Comparison of ENCODE assay signal across 37 cellular contexts in genomic region chr2:130765464-130765863, GRCh38. TPM values are rescaled to one million over a fixed set of nuclear protein-coding genes. Genes with fewer than 3 reads are reported as not detected.
"Had no signal": no experiment of that assay in that cellular context is flagged by ENCODE, and none has a peak within 500 bp of the region (broad histone marks: within the 10 kb centered on the region; RNA-seq: fewer than 3 reads in every experiment).

No MANE protein-coding gene starts in this region.

- H3K27me3 ChIP-seq: adrenal gland, body of pancreas, MG63 had no signal

- H3K4me1 ChIP-seq: adrenal gland, breast epithelium had no signal

- H3K4me2 ChIP-seq: PC-9 had no signal

- H2AFZ ChIP-seq: PC-9 had no signal

- H3K27ac ChIP-seq: adrenal gland, body of pancreas, breast epithelium, PC-9, RWPE1, VCaP had no signal

- H3K9me3 ChIP-seq: adrenal gland, body of pancreas, breast epithelium, MG63 had no signal

- ATAC-seq: activated naive CD4-positive, alpha-beta T cell treated with anti-CD3 and anti-CD28 coated beads, Interleukin-2, amount 50 U/mL, for 72 hours; activated T-cell treated with anti-CD3 and anti-CD28 coated beads, Interleukin-2, amount 50 U/mL, for 4 hours; body of pancreas had no signal

- H3K4me3 ChIP-seq: adrenal gland, body of pancreas, breast epithelium, MG63, PC-9 had no signal

- DNase-seq: activated B cell treated with CpG ODN at 0.5 μM for 24 hours; activated CD4-positive, alpha-beta memory T cell treated with anti-CD3 and anti-CD28 coated beads for 36 hours; activated CD4-positive, alpha-beta T cell treated with anti-CD3 and anti-CD28 coated beads for 4 hours; activated CD4-positive, alpha-beta T cell treated with anti-CD3 and anti-CD28 coated beads, Interleukin-2, amount 50 U/mL, for 1 hour; activated CD4-positive, CD25-positive, alpha-beta regulatory T cell treated with anti-CD3 and anti-CD28 coated beads, Interleukin-2, amount 50 U/mL, for 72 hours; activated CD8-positive, alpha-beta memory T cell treated with anti-CD3 and anti-CD28 coated beads, Interleukin-2, amount 50 U/mL, for 4 hours; activated gamma-delta T cell treated with Interleukin-2 at 50 U/mL for 16 hours; activated naive CD4-positive, alpha-beta T cell treated with anti-CD3 and anti-CD28 coated beads for 36 hours; activated T-cell treated with anti-CD3 and anti-CD28 coated beads for 4 hours; activated T-cell treated with anti-CD3 and anti-CD28 coated beads, Interleukin-2, amount 50 U/mL, for 4 hours; body of pancreas; central memory CD4-positive, alpha-beta T cell; Kasumi-1; KG1; MG63; NCI-H1048; NCI-H1105 treated with DMSO at 0.1 percent for 48 hours; NCI-H1436; NCI-H1694; NCI-H1930; NCI-H510A; NCI-H526; NCI-H748 treated with DMSO at 0.1 percent for 48 hours; NK-92 treated with Interleukin-12 subunit alpha and Interleukin-12 subunit beta, amount 100 ng/mL, for 24 hours; PC-9; Right ventricle myocardium superior; SW 1271; T-helper 1 cell; T-helper 2 cell; T-helper 9 cell had no signal

- H3K36me3 ChIP-seq: adrenal gland, breast epithelium, MG63 had no signal

RNA-seq across cellular contexts. Expression of gene AMER3, which starts 10.1 kb away (rescaled TPM):
- total RNA-seq: activated B cell treated with CpG ODN at 0.5 μM for 24 hours; activated CD4-positive, alpha-beta memory T cell treated with anti-CD3 and anti-CD28 coated beads for 36 hours; activated naive CD4-positive, alpha-beta T cell treated with anti-CD3 and anti-CD28 coated beads for 36 hours; activated naive CD4-positive, alpha-beta T cell treated with anti-CD3 and anti-CD28 coated beads, Interleukin-2, amount 50 U/mL, for 72 hours; activated T-cell treated with anti-CD3 and anti-CD28 coated beads, Interleukin-2, amount 50 U/mL, for 4 hours; activated T-helper 1 cell treated with anti-CD3 and anti-CD28 coated beads, Interleukin-12 subunit alpha, Interleukin-12 subunit beta, Interleukin-2, Interleukin-4 antibody, amounts not matched to agents 30 ng/mL and 10 ng/mL and 1 ng/mL, durations not matched to agents 14 hours and 24 hours and 36 hours; astrocyte; breast epithelium; PC-9; Right ventricle myocardium superior had no signal

RNA-seq across cellular contexts. Expression of gene GPR148, which starts 36.6 kb away (rescaled TPM):
- total RNA-seq: activated B cell treated with CpG ODN at 0.5 μM for 24 hours; activated CD4-positive, alpha-beta memory T cell treated with anti-CD3 and anti-CD28 coated beads for 36 hours; activated naive CD4-positive, alpha-beta T cell treated with anti-CD3 and anti-CD28 coated beads for 36 hours; activated naive CD4-positive, alpha-beta T cell treated with anti-CD3 and anti-CD28 coated beads, Interleukin-2, amount 50 U/mL, for 72 hours; activated T-cell treated with anti-CD3 and anti-CD28 coated beads, Interleukin-2, amount 50 U/mL, for 4 hours; activated T-helper 1 cell treated with anti-CD3 and anti-CD28 coated beads, Interleukin-12 subunit alpha, Interleukin-12 subunit beta, Interleukin-2, Interleukin-4 antibody, amounts not matched to agents 30 ng/mL and 10 ng/mL and 1 ng/mL, durations not matched to agents 14 hours and 24 hours and 36 hours; adrenal gland; astrocyte; body of pancreas; breast epithelium; PC-9; Right ventricle myocardium superior had no signal
- polyA plus RNA-seq: adrenal gland had no signal
